Comparison of ENCODE assay signal across 17 cellular contexts in genomic region chr2:171165967-171166327, GRCh38. TPM values are rescaled to one million over a fixed set of nuclear protein-coding genes. Genes with fewer than 3 reads are reported as not detected.
DNase-seq lines count a peak whose midpoint lies in the region; ATAC-seq, FAIRE-seq and TF ChIP-seq lines count a peak whose summit lies in the region.
"Had no signal": no experiment of that assay in that cellular context is flagged by ENCODE, and none has a peak within 500 bp of the region (broad histone marks: within the 10 kb centered on the region; RNA-seq: fewer than 3 reads in every experiment).

No MANE protein-coding gene starts in this region.

- RAD21 ChIA-PET in GM12878 (lab: Charles Lee; ENCODE audit: unreplicated experiment), result interaction anchor here (1.0 kb wide), 1 partner anchor 250 kb away, joined by 3 read pairs; no protein-coding TSS in a partner anchor

- peak; percentile 57 for FAIRE-seq in GM12878 (lab: Jason Lieb, UNC)
- FAIRE-seq: HTR-8/SVneo had no signal

- POLR2A ChIA-PET in Caco-2 (lab: Charles Lee), result no interaction called here
- POLR2A ChIA-PET in GM12878 (lab: Charles Lee), result interaction anchor here (0.5 kb wide), 1 partner anchor 71 kb away, joined by 3 read pairs; no protein-coding TSS in a partner anchor

- in situ Hi-C loops in GM12878 (cut with MboI), result no loop called here

- intact Hi-C loops in Caco-2 (cut with micrococcal nuclease; ENCODE audit: unreplicated experiment), result loop anchor here (2.0 kb wide), 2 partner anchors 19 to 107 kb away; no protein-coding TSS in a partner anchor
- intact Hi-C loops in GM12878 (cut with micrococcal nuclease; ENCODE audit: unreplicated experiment), result no loop called here

- BruUV-seq in Caco-2 (replicated peaks; lab: Mats Ljungman, UMichigan), result no TSS peak
- no TSS peak for BruUV-seq in GM12878 (replicated peaks; lab: Mats Ljungman, UMichigan)

- no peak for TF ChIP-seq POLR2A in GM12878 (IDR thresholded peaks at IDR 0.05; ENCODE audit: low read depth, low read length)

- H4K91ac ChIP-seq in mesenchymal stem cell (ENCODE audit: low read length), result no peak overlapping the region

- H3K79me1 ChIP-seq in mesenchymal stem cell (replicated peaks; ENCODE audit: low read length, poor library complexity, severe bottlenecking), result no peaks in the 10 kb centered on the region

- 92% methylated on average over 1 of the region's 1 CpG for WGBS in GM12878 (ENCODE audit: insufficient coverage, insufficient replicate concordance, low lambda C conversion rate, missing lambda C conversion rate)
- WGBS in mesenchymal stem cell, result 100% methylated on average over 1 of the region's 1 CpG

- ATAC-seq in GM12878, result no peak
- ATAC-seq: GM23338, HCT116 had no signal

- H3K27me3 ChIP-seq in Caco-2 (replicated peaks; ENCODE audit: control insufficient read depth, insufficient read depth, low read length) (no peaks in the 10 kb centered on the region), GM12878 (replicated peaks in 1 of 2; ENCODE audit: control insufficient read depth in 2 of 2, insufficient read depth in 2 of 2, low read length in 1 of 2) (no peaks in the 10 kb centered on the region), mesenchymal stem cell (ENCODE audit: control insufficient read depth in 1 of 2, insufficient read depth in 1 of 2, low read length in 2 of 2) (no peaks in the 10 kb centered on the region)
- H3K27me3 ChIP-seq: BE2C had no signal

- H3K4me1 ChIP-seq in Caco-2 (peaks cover 25% of the 10 kb centered on the region), GM12878 (ENCODE audit: control insufficient read depth, insufficient read depth, low read length) (peaks cover 19% of the 10 kb centered on the region), mesenchymal stem cell (ENCODE audit: control insufficient read depth, insufficient read depth, low read depth, low read length) (no peaks in the 10 kb centered on the region)
- H3K4me1 ChIP-seq: BE2C had no signal

- H2BK120ac ChIP-seq in mesenchymal stem cell (ENCODE audit: low read depth, low read length), result no peak overlapping the region

- SMC1A ChIA-PET in GM12878 (lab: Charles Lee; ENCODE audit: uncharacterized antibody, unreplicated experiment), result interaction anchor here (1.2 to 14.6 kb wide), 2 partner anchors 115 to 155 kb away, joined by 3 to 236 read pairs; no protein-coding TSS in a partner anchor

- no peaks in the 10 kb centered on the region for H3K36me3 Mint-ChIP-seq in Caco-2 (ENCODE audit: insufficient read depth, unreplicated experiment)
- no peaks in the 10 kb centered on the region for H3K36me3 Mint-ChIP-seq in type B pancreatic cell

- H3K36me3 ChIP-seq in Caco-2 (ENCODE audit: control insufficient read depth, insufficient read depth, low read length), result no peaks in the 10 kb centered on the region
- H3K36me3 ChIP-seq in GM12878 (ENCODE audit: control insufficient read depth in 2 of 2, insufficient read depth in 2 of 2, low read length in 1 of 2), result no peaks in the 10 kb centered on the region
- no peaks in the 10 kb centered on the region for H3K36me3 ChIP-seq in mesenchymal stem cell (ENCODE audit: control insufficient read depth in 1 of 2, insufficient read depth in 2 of 2, low read depth in 1 of 2, low read length in 2 of 2)
- H3K36me3 ChIP-seq: BE2C had no signal

- no peak overlapping the region for H3K4me2 ChIP-seq in GM12878 (ENCODE audit: control insufficient read depth, insufficient read depth)
- H3K4me2 ChIP-seq in mesenchymal stem cell (ENCODE audit: low read length, poor library complexity, severe bottlenecking), result no peak overlapping the region
- H3K4me2 ChIP-seq: GM23338 had no signal

- no peak overlapping the region for H3K4ac ChIP-seq in mesenchymal stem cell (ENCODE audit: low read depth in 1 of 2, low read length in 2 of 2)

- no peak overlapping the region for H3K23ac ChIP-seq in mesenchymal stem cell (ENCODE audit: low read length in 2 of 2)

- peak overlapping the region; percentile 49 for H3K4me3 Mint-ChIP-seq in Caco-2 (ENCODE audit: unreplicated experiment)
- H3K4me3 Mint-ChIP-seq in type B pancreatic cell, result no peak overlapping the region
- H3K4me3 Mint-ChIP-seq: CD4-positive, alpha-beta T cell; GM23338; HFFc6 had no signal

- no peak for TF ChIP-seq EP300 in GM12878 (IDR thresholded peaks at IDR 0.05; ENCODE audit: borderline replicate concordance in 1 of 2, control insufficient read depth in 1 of 2, low read depth in 2 of 2, low read length in 2 of 2)

- TF ChIP-seq RAD21 in GM12878 (IDR thresholded peaks at IDR 0.05; ENCODE audit: insufficient read depth, low read depth, low read length), result no peak

- no peak overlapping the region for H2AK5ac ChIP-seq in mesenchymal stem cell (ENCODE audit: low read length, severe bottlenecking)

- H2AFZ ChIP-seq in GM12878 (ENCODE audit: control insufficient read depth, low read depth, low read length) (no peak overlapping the region; the same call in 1 of the 2 replicates), mesenchymal stem cell (ENCODE audit: low read depth, low read length) (no peak overlapping the region)
- H2AFZ ChIP-seq: GM23338 had no signal

- H3K27me3 Mint-ChIP-seq in Caco-2 (ENCODE audit: insufficient read depth, unreplicated experiment) (no peaks in the 10 kb centered on the region), type B pancreatic cell (no peaks in the 10 kb centered on the region)
- H3K27me3 Mint-ChIP-seq: CD4-positive, alpha-beta T cell had no signal

- no peaks in the 10 kb centered on the region for H4K20me1 ChIP-seq in GM12878 (ENCODE audit: control insufficient read depth, insufficient read depth)

- H2BK12ac ChIP-seq in mesenchymal stem cell (ENCODE audit: low read length in 2 of 2), result no peak overlapping the region

- H3K4me1 Mint-ChIP-seq in Caco-2 (ENCODE audit: low read depth, unreplicated experiment) (peaks cover 34% of the 10 kb centered on the region), type B pancreatic cell (ENCODE audit: unreplicated experiment) (peaks cover 19% of the 10 kb centered on the region)

- peaks cover 13% of the 10 kb centered on the region for H3K79me2 ChIP-seq in GM12878 (ENCODE audit: control insufficient read depth, insufficient read depth, low read length)

- TF ChIP-seq CTCF in Caco-2 (IDR thresholded peaks at IDR 0.05; ENCODE audit: insufficient read depth in 1 of 2, low read depth in 1 of 2, low read length in 1 of 2, severe bottlenecking in 1 of 2, unreplicated experiment in 1 of 2), result no peak
- no peak for TF ChIP-seq CTCF in GM12878 (IDR thresholded peaks at IDR 0.05 in 2 of 3, conservative IDR thresholded peaks at IDR 0.05 in 1 of 3; ENCODE audit: control insufficient read depth in 2 of 3, extremely low read depth in 1 of 3, insufficient read depth in 1 of 3, low read depth in 3 of 3, low read length in 3 of 3)
- no peak for TF ChIP-seq CTCF in foreskin fibroblast (IDR thresholded peaks at IDR 0.05; ENCODE audit: low read depth, low read length)
- no peak for TF ChIP-seq CTCF in type B pancreatic cell (conservative IDR thresholded peaks at IDR 0.05)

- H3K9me3 Mint-ChIP-seq in Caco-2 (ENCODE audit: unreplicated experiment) (no peaks in the 10 kb centered on the region), type B pancreatic cell (no peaks in the 10 kb centered on the region)
- H3K9me3 Mint-ChIP-seq: CD4-positive, alpha-beta T cell; GM23338; HFFc6 had no signal

- CTCF ChIA-PET in Caco-2 (lab: Charles Lee) (no interaction called here), GM12878 (lab: Yijun Ruan, JAX) (no interaction called here)

- H3K9me3 ChIP-seq in Caco-2, result no peaks in the 10 kb centered on the region
- H3K9me3 ChIP-seq in GM12878 (replicated peaks; ENCODE audit: control insufficient read depth, insufficient read depth, low read length), result no peaks in the 10 kb centered on the region
- no peaks in the 10 kb centered on the region for H3K9me3 ChIP-seq in mesenchymal stem cell (ENCODE audit: control insufficient read depth, low read length)
- H3K9me3 ChIP-seq: BE2C had no signal

- H3K4me3 ChIP-seq in Caco-2 (ENCODE audit: low read depth, low read length) (no peak overlapping the region), GM12878 (no peak overlapping the region), mesenchymal stem cell (ENCODE audit: insufficient read depth in 1 of 2, low read depth in 1 of 2, low read length in 2 of 2) (no peak overlapping the region), foreskin fibroblast (ENCODE audit: low read depth in 1 of 2, low read length in 2 of 2) (no peak overlapping the region)
- H3K4me3 ChIP-seq: GM23338 had no signal

- peak overlapping the region; percentile 87 for H3K27ac Mint-ChIP-seq in Caco-2 (ENCODE audit: unreplicated experiment)
- H3K27ac Mint-ChIP-seq in type B pancreatic cell, result no peak overlapping the region
- H3K27ac Mint-ChIP-seq: CD4-positive, alpha-beta T cell; GM23338; HFFc6 had no signal

- H2BK5ac ChIP-seq in mesenchymal stem cell (ENCODE audit: low read depth, low read length, poor library complexity, severe bottlenecking), result no peak overlapping the region

- no peak overlapping the region for H3K14ac ChIP-seq in mesenchymal stem cell (ENCODE audit: low read length in 2 of 2)

- H4K8ac ChIP-seq in mesenchymal stem cell (ENCODE audit: low read length), result peak overlapping the region; percentile 64

- peak overlapping the region in 1 of 2 experiments; percentile 21 for H3K18ac ChIP-seq in mesenchymal stem cell (ENCODE audit: low read depth in 1 of 2, low read length in 2 of 2)

- H3K27ac ChIP-seq in GM12878 (ENCODE audit: control insufficient read depth, insufficient read depth), result no peak overlapping the region
- no peak overlapping the region for H3K27ac ChIP-seq in mesenchymal stem cell (ENCODE audit: low read length, poor library complexity, severe bottlenecking)

- DNase-seq in Caco-2, result no peak
- DNase-seq in GM12878 (ENCODE audit: low read depth, low spot score), result no peak
- DNase-seq in mesenchymal stem cell, result no peak
- no peak for DNase-seq in foreskin fibroblast
- no peak for DNase-seq in type B pancreatic cell (ENCODE audit: extremely low spot score, unreplicated experiment)
- no peak for DNase-seq in mesenteric fat pad (ENCODE audit: low spot score)
- DNase-seq: BE2C; C1 segment of cervical spinal cord; CD4-positive, alpha-beta T cell; DMS153; DMS79; GDM1; H7; HFFc6 had no signal

- H2BK15ac ChIP-seq in mesenchymal stem cell (ENCODE audit: low read depth, poor library complexity, severe bottlenecking), result no peak overlapping the region

- H3K9ac ChIP-seq in GM12878 (ENCODE audit: control insufficient read depth, insufficient read depth, low read length) (no peak overlapping the region), mesenchymal stem cell (ENCODE audit: low read length) (no peak overlapping the region)

RNA-seq across cellular contexts. Expression of gene TLK1, which starts 5.3 kb away (rescaled TPM):
- total RNA-seq in Caco-2 (2022), result 77.7 and 85.1 TPM in 2 replicates
- total RNA-seq in GM12878 (2013; cell fraction: nucleolus; rRNA removed), result 122 and 146 TPM in 2 replicates
- 25.1 and 29.0 TPM in 2 replicates for total RNA-seq in GM12878 (2014; rRNA removed)
- 48.4 and 51.6 TPM in 2 replicates for total RNA-seq in GM12878 (2014; rRNA removed; fragmentation: Illumina TruSeq; extraction: Trizol)
- 122 TPM in 2 replicates for total RNA-seq in GM12878 (2021)
- polyA plus RNA-seq in GM12878 (2011; ENCODE audit: low read depth), result 21.4 TPM
- 50.2 and 77.0 TPM in 2 replicates for polyA plus RNA-seq in GM12878 (2011; rRNA removed)
- polyA plus RNA-seq in GM12878 (2011; cell fraction: cytosol; rRNA removed), result 13.1 and 18.1 TPM in 2 replicates
- polyA plus RNA-seq in GM12878 (2011; cell fraction: nucleus; rRNA removed), result 21.7 and 25.4 TPM in 2 replicates
- 43.7 and 60.4 TPM in 2 replicates for polyA plus RNA-seq in GM12878 (2012)
- polyA plus RNA-seq in GM12878 (2014; fragmentation: Illumina TruSeq; extraction: Trizol), result 79.9 and 99.5 TPM in 2 replicates
- polyA plus RNA-seq in GM12878 (2014; fragmentation: Nextera tagmentation; extraction: Ambion mirVana), result 100 to 1,000 TPM in 1 of 2 experiments, 10 to 100 TPM in 1; 42.5 to 126 TPM
- 26.3 and 28.4 TPM in 2 replicates for polyA plus RNA-seq in GM12878 (2014; rRNA removed)
- polyA plus RNA-seq in GM12878 (2016; fragmentation: Nextera tagmentation; extraction: Ambion mirVana), result 10 to 100 TPM; 64.4 to 71.3 TPM
- 39.4 and 60.5 TPM in 2 replicates for polyA minus RNA-seq in GM12878 (2011; rRNA and poly(A)+ RNA removed)
- 31.0 and 41.9 TPM in 2 replicates for polyA minus RNA-seq in GM12878 (2011; cell fraction: cytosol; rRNA and poly(A)+ RNA removed)
- polyA minus RNA-seq in GM12878 (2011; cell fraction: nucleus; rRNA and poly(A)+ RNA removed), result 38.4 and 75.1 TPM in 2 replicates
- polyA plus RNA-seq in mesenchymal stem cell (2013, experiment 1 of 2), result 28.6 TPM
- 27.2 TPM for polyA plus RNA-seq in mesenchymal stem cell (2013, experiment 2 of 2)
- total RNA-seq in type B pancreatic cell (ENCODE audit: low replicate concordance), result 54.2 and 58.8 TPM in 2 replicates
- total RNA-seq in mesenteric fat pad, result 49.6 TPM
